Comparison of ENCODE assay signal across 16 cellular contexts in genomic region chr1:166858726-166859419, GRCh38. TPM values are rescaled to one million over a fixed set of nuclear protein-coding genes. Genes with fewer than 3 reads are reported as not detected.
A peak's percentile ranks its signal among the peaks of the same experiment; 100 is the strongest.
DNase-seq lines count a peak whose midpoint lies in the region; ATAC-seq and TF ChIP-seq lines count a peak whose summit lies in the region.
"Had no signal": no experiment of that assay in that cellular context is flagged by ENCODE, and none has a peak within 500 bp of the region (broad histone marks: within the 10 kb centered on the region; RNA-seq: fewer than 3 reads in every experiment).

No MANE protein-coding gene starts in this region.

- no peak overlapping the region for H3K4me3 ChIP-seq in CD8-positive, alpha-beta T cell (ENCODE audit: low read depth, low read length)
- H3K4me3 ChIP-seq in endodermal cell (ENCODE audit: low read length) (no peak overlapping the region), MG63 (no peak overlapping the region)
- H3K4me3 ChIP-seq: BLaER1, mucosa of descending colon, psoas muscle had no signal

- no peak overlapping the region for H3K4me3 Mint-ChIP-seq in CD8-positive, alpha-beta T cell
- H3K4me3 Mint-ChIP-seq in T-cell = no peak overlapping the region
- no peak overlapping the region for H3K4me3 Mint-ChIP-seq in endodermal cell
- no peak overlapping the region for H3K4me3 Mint-ChIP-seq in glutamatergic neuron (ENCODE audit: unreplicated experiment)

- no peak overlapping the region for H3K27ac ChIP-seq in CD8-positive, alpha-beta T cell (ENCODE audit: low read depth, low read length)
- no peak overlapping the region for H3K27ac ChIP-seq in endodermal cell (ENCODE audit: low read depth, low read length)
- H3K27ac ChIP-seq: BLaER1, psoas muscle, WERI-Rb-1 had no signal

- no peaks in the 10 kb centered on the region for H3K9me3 ChIP-seq in CD8-positive, alpha-beta T cell (ENCODE audit: low read length)
- no peaks in the 10 kb centered on the region for H3K9me3 ChIP-seq in endodermal cell (ENCODE audit: control insufficient read depth, low read length)
- H3K9me3 ChIP-seq in MG63 = no peaks in the 10 kb centered on the region
- H3K9me3 ChIP-seq: BLaER1, mucosa of descending colon, psoas muscle had no signal

- H3K4me1 Mint-ChIP-seq in CD8-positive, alpha-beta T cell (ENCODE audit: low read depth) = peaks cover 1% of the 10 kb centered on the region
- H3K4me1 Mint-ChIP-seq in T-cell = peaks cover under 1 to 16% (median 11%) of the 10 kb centered on the region in 3 donors
- H3K4me1 Mint-ChIP-seq in endodermal cell = peaks cover 47% of the 10 kb centered on the region
- H3K4me1 Mint-ChIP-seq in glutamatergic neuron (ENCODE audit: low read depth, unreplicated experiment) = no peaks in the 10 kb centered on the region

- H3K36me3 ChIP-seq in CD8-positive, alpha-beta T cell (ENCODE audit: insufficient read depth, low read length) = peaks cover 21% of the 10 kb centered on the region
- peaks cover 92% of the 10 kb centered on the region for H3K36me3 ChIP-seq in endodermal cell (ENCODE audit: control insufficient read depth, insufficient read depth, low read length)
- H3K36me3 ChIP-seq in MG63 = peaks cover 83% of the 10 kb centered on the region

- POLR2A ChIA-PET in CD8-positive, alpha-beta T cell (lab: Charles Lee) = no interaction called here
- POLR2A ChIA-PET in T-cell (lab: Charles Lee) = no interaction called here

- no peak for TF ChIP-seq CTCF in CD8-positive, alpha-beta T cell (IDR thresholded peaks at IDR 0.05)
- TF ChIP-seq CTCF in endodermal cell (conservative IDR thresholded peaks at IDR 0.05) (no peak), glutamatergic neuron (IDR thresholded peaks at IDR 0.05; ENCODE audit: partially characterized antibody, unreplicated experiment) (no peak)

- no peaks in the 10 kb centered on the region for H3K9me3 Mint-ChIP-seq in CD8-positive, alpha-beta T cell
- H3K9me3 Mint-ChIP-seq in T-cell = no peaks in the 10 kb centered on the region
- no peaks in the 10 kb centered on the region for H3K9me3 Mint-ChIP-seq in endodermal cell
- H3K9me3 Mint-ChIP-seq in glutamatergic neuron (ENCODE audit: unreplicated experiment) = no peaks in the 10 kb centered on the region

- no peak for DNase-seq in CD8-positive, alpha-beta T cell
- DNase-seq in T-cell (no peak), endodermal cell (no peak), nucleus accumbens (lab: John Stamatoyannopoulos, UW) (peak in 45 of 56 donors; percentile 18 to 84 (median 65)), MG63 (no peak), glutamatergic neuron (no peak)
- DNase-seq in stimulated activated naive CD4-positive, alpha-beta T cell (lab: John Stamatoyannopoulos, UW) = no peak
- DNase-seq: activated CD8-positive, alpha-beta memory T cell treated with anti-CD3 and anti-CD28 coated beads, Interleukin-2, amount 50 U/mL, for 4 hours; KBM-7; mucosa of descending colon; NCI-H1436; NCI-H446 treated with DMSO at 0.1 percent for 48 hours; psoas muscle; WERI-Rb-1 had no signal

- no peaks in the 10 kb centered on the region for H3K27me3 Mint-ChIP-seq in CD8-positive, alpha-beta T cell (ENCODE audit: low read depth)
- H3K27me3 Mint-ChIP-seq in T-cell = no peaks in the 10 kb centered on the region
- H3K27me3 Mint-ChIP-seq in endodermal cell (ENCODE audit: insufficient read depth) = no peaks in the 10 kb centered on the region
- no peaks in the 10 kb centered on the region for H3K27me3 Mint-ChIP-seq in glutamatergic neuron (ENCODE audit: unreplicated experiment)

- CTCF ChIA-PET in CD8-positive, alpha-beta T cell (lab: Charles Lee) = no interaction called here
- CTCF ChIA-PET in T-cell (lab: Charles Lee) = no interaction called here

- H3K4me1 ChIP-seq in CD8-positive, alpha-beta T cell (ENCODE audit: insufficient read depth, low read length) = no peaks in the 10 kb centered on the region
- H3K4me1 ChIP-seq in endodermal cell (ENCODE audit: control insufficient read depth, insufficient read depth, low read length) = peaks cover 12% of the 10 kb centered on the region
- H3K4me1 ChIP-seq: psoas muscle had no signal

- no peaks in the 10 kb centered on the region for H3K27me3 ChIP-seq in CD8-positive, alpha-beta T cell (ENCODE audit: insufficient read depth, low read length)
- no peaks in the 10 kb centered on the region for H3K27me3 ChIP-seq in endodermal cell (ENCODE audit: control insufficient read depth, insufficient read depth, low read length, poor library complexity, severe bottlenecking)
- H3K27me3 ChIP-seq in MG63 = no peaks in the 10 kb centered on the region
- H3K27me3 ChIP-seq: BLaER1 had no signal

- peaks cover 84% of the 10 kb centered on the region for H3K36me3 Mint-ChIP-seq in CD8-positive, alpha-beta T cell
- H3K36me3 Mint-ChIP-seq in T-cell (peaks cover 49% of the 10 kb centered on the region), endodermal cell (ENCODE audit: low read depth) (peaks cover 52% of the 10 kb centered on the region), glutamatergic neuron (ENCODE audit: unreplicated experiment) (no peaks in the 10 kb centered on the region)

- intact Hi-C loops in CD8-positive, alpha-beta T cell (cut with DNase I, micrococcal nuclease) = no loop called here

- H3K27ac Mint-ChIP-seq in CD8-positive, alpha-beta T cell = peak overlapping the region; percentile 24
- H3K27ac Mint-ChIP-seq in T-cell (peak overlapping the region; percentile 17 to 65), endodermal cell (peak overlapping the region; percentile 50), glutamatergic neuron (ENCODE audit: unreplicated experiment) (no peak overlapping the region)

- ATAC-seq in CD8-positive, alpha-beta T cell = no peak
- ATAC-seq in T-cell (replicated peaks in 1 of 4) (no peak), esophagus mucosa (no peak)
- ATAC-seq: mucosa of descending colon had no signal

- H3K9ac ChIP-seq in endodermal cell (ENCODE audit: extremely low read depth, low read length, poor library complexity, severe bottlenecking) = no peak overlapping the region
- H3K9ac ChIP-seq: BLaER1 had no signal

- 84 to 87% methylated on average over 7 of the region's 7 CpGs for WGBS in endodermal cell (ENCODE audit: insufficient coverage in 1 of 2, insufficient read length in 1 of 2), 2 experiments

RNA-seq across cellular contexts. Expression of gene TADA1, which starts 17.2 kb away (rescaled TPM):
- total RNA-seq in CD8-positive, alpha-beta T cell = 10 to 100 TPM; 16.7 to 18.5 TPM
- total RNA-seq in T-cell (10 to 100 TPM; 11.1 to 14.6 (median 12.8) TPM), endodermal cell (10 to 100 TPM; 18.4 to 19.9 TPM), esophagus mucosa (7.1 TPM), glutamatergic neuron (ENCODE audit: unreplicated experiment) (15.9 TPM)
- polyA plus RNA-seq in endodermal cell (2013, experiment 1 of 2) = 32.6 TPM
- polyA plus RNA-seq in endodermal cell (2013, experiment 2 of 2) = 31.5 TPM
- 19.5 and 28.4 TPM in 2 replicates for total RNA-seq in MG63 (2014; rRNA removed; shearing (Covaris generic); ENCODE audit: low replicate concordance)

RNA-seq across cellular contexts. Expression of gene POGK, which starts 19.6 kb away (rescaled TPM):
- 10 to 100 TPM; 14.9 to 16.1 TPM for total RNA-seq in CD8-positive, alpha-beta T cell
- 10 to 100 TPM; 26.2 to 45.9 (median 43.2) TPM for total RNA-seq in T-cell
- total RNA-seq in endodermal cell = 10 to 100 TPM; 37.9 to 43.2 TPM
- polyA plus RNA-seq in endodermal cell (2013, experiment 1 of 2) = 42.6 TPM
- 42.9 TPM for polyA plus RNA-seq in endodermal cell (2013, experiment 2 of 2)
- 21.0 TPM for total RNA-seq in esophagus mucosa
- total RNA-seq in MG63 (2014; rRNA removed; shearing (Covaris generic); ENCODE audit: low replicate concordance) = 70.1 and 89.1 TPM in 2 replicates
- total RNA-seq in glutamatergic neuron (ENCODE audit: unreplicated experiment) = 60.3 TPM

Comparison
In these comparisons a context has a peak if more than half of its experiments do, and no peak if none do; other contexts are left out.
1. DNase-seq: peak in nucleus accumbens (45 of 56); none in CD8-positive, alpha-beta T cell (0 of 7), T-cell (0 of 34), endodermal cell (single experiment), MG63 (single experiment), glutamatergic neuron (single experiment) and stimulated activated naive CD4-positive, alpha-beta T cell (0 of 6).